In genomic region chr19:45637890-45638667, GRCh38 we compare ENCODE assay signal across 1 cellular context.
TF ChIP-seq lines count a peak whose summit lies in the region.

No MANE protein-coding gene starts in this region.

TF ChIP-seq in H1, 55 proteins besides CTCF, POLR2A, EP300 and RAD21:
- peak; percentile 19 for TF ChIP-seq ASH2L (IDR thresholded peaks at IDR 0.05; ENCODE audit: low read length)
- TF ChIP-seq E2F6 (IDR thresholded peaks at IDR 0.05) = no peak
- TF ChIP-seq SP1 (IDR thresholded peaks at IDR 0.05; ENCODE audit: low read depth, low read length) = peak; percentile 31; the same call in 1 of the 2 replicates
